In genomic region chr14:22432348-22432976, GRCh38 we compare ENCODE assay signal across 8 cellular contexts.
DNase-seq lines count a peak whose midpoint lies in the region; ATAC-seq and TF ChIP-seq lines count a peak whose summit lies in the region.

No MANE protein-coding gene starts in this region.

- no peaks in the 10 kb centered on the region for H3K9me3 Mint-ChIP-seq in brain

- H3K4me3 Mint-ChIP-seq in brain, result peak overlapping the region in 4 of 5 experiments; percentile 2 to 19 (median 5)

- no peaks in the 10 kb centered on the region for H3K36me3 ChIP-seq in right lobe of liver
- H3K36me3 ChIP-seq in effector memory CD4-positive, alpha-beta T cell (ENCODE audit: control insufficient read depth, insufficient read depth, low read length), result no peaks in the 10 kb centered on the region

- peak; percentile 89 for DNase-seq in G401 (ENCODE audit: low spot score)
- peak; percentile 25 for DNase-seq in NCI-H2107 (lab: John Stamatoyannopoulos, UW)
- no peak for DNase-seq in right lobe of liver
- no peak for DNase-seq in activated naive CD4-positive, alpha-beta T cell treated with Interleukin-2 at 50 U/mL for 16 hours
- no peak for DNase-seq in effector memory CD4-positive, alpha-beta T cell
- no peak for DNase-seq in stimulated activated naive CD4-positive, alpha-beta T cell treated with Interleukin-2 at 50 U/mL for 16 hours (lab: John Stamatoyannopoulos, UW)

- peak overlapping the region; percentile 46 to 88 (median 64) for H3K27ac Mint-ChIP-seq in brain

- H3K4me3 ChIP-seq in right lobe of liver, result no peak overlapping the region
- no peak overlapping the region for H3K4me3 ChIP-seq in effector memory CD4-positive, alpha-beta T cell (ENCODE audit: insufficient read depth, low read depth, low read length, poor library complexity, severe bottlenecking)

- H3K27me3 ChIP-seq in right lobe of liver, result no peaks in the 10 kb centered on the region
- no peaks in the 10 kb centered on the region for H3K27me3 ChIP-seq in effector memory CD4-positive, alpha-beta T cell (replicated peaks; ENCODE audit: control insufficient read depth, insufficient read depth, low read length, poor library complexity, severe bottlenecking)

- peak; percentile 67 to 84 (median 81) for ATAC-seq in right lobe of liver
- ATAC-seq in GM21528 (IDR thresholded peaks at IDR 0.05; ENCODE audit: low FRiP score, unreplicated experiment), result no peak

- intact Hi-C loops in right lobe of liver (cut with DNase I), result no loop called here

- H3K9me3 ChIP-seq in right lobe of liver, result no peaks in the 10 kb centered on the region
- H3K9me3 ChIP-seq in effector memory CD4-positive, alpha-beta T cell (ENCODE audit: control insufficient read depth, low read length), result no peaks in the 10 kb centered on the region

- peaks cover 0 to 8% (median 0%) of the 10 kb centered on the region in 4 donors for H3K4me1 ChIP-seq in right lobe of liver
- no peaks in the 10 kb centered on the region for H3K4me1 ChIP-seq in effector memory CD4-positive, alpha-beta T cell (ENCODE audit: control insufficient read depth, insufficient read depth, low read length, poor library complexity, severe bottlenecking)

- TF ChIP-seq POLR2A in right lobe of liver (IDR thresholded peaks at IDR 0.05), result no peak

- in situ Hi-C loops in G401 (cut with HindIII; ENCODE audit: low sequenced_read_pairs), result no loop called here

- H3K36me3 Mint-ChIP-seq in brain, result no peaks in the 10 kb centered on the region

- no peak overlapping the region for H3K27ac ChIP-seq in right lobe of liver
- no peak overlapping the region for H3K27ac ChIP-seq in effector memory CD4-positive, alpha-beta T cell (ENCODE audit: insufficient read depth, low read length, poor library complexity, severe bottlenecking)

- 15% methylated on average over 4 of the region's 4 CpGs for WGBS in right lobe of liver (ENCODE audit: insufficient coverage, low coverage, low lambda C conversion rate, missing lambda C conversion rate)

- TF ChIP-seq CTCF in brain (conservative IDR thresholded peaks at IDR 0.05) (no peak), right lobe of liver (IDR thresholded peaks at IDR 0.05) (no peak)

- H3K27me3 Mint-ChIP-seq in brain, result peaks cover 3% of the 10 kb centered on the region

- H3K4me1 Mint-ChIP-seq in brain, result peaks cover 85% of the 10 kb centered on the region

Comparison
In these comparisons a context has a peak if more than half of its experiments do, and no peak if none do; other contexts are left out.
1. DNase-seq: peak in G401 (single experiment) and NCI-H2107 (single experiment); none in right lobe of liver (0 of 3), activated naive CD4-positive, alpha-beta T cell treated with Interleukin-2 at 50 U/mL for 16 hours (single experiment), effector memory CD4-positive, alpha-beta T cell (0 of 3) and stimulated activated naive CD4-positive, alpha-beta T cell treated with Interleukin-2 at 50 U/mL for 16 hours (single experiment).